ENCODE assay signal across 21 cellular contexts in genomic region chr9:127273350-127273749, GRCh38.
"Had no signal": no experiment of that assay in that cellular context is flagged by ENCODE, and none has a peak within 500 bp of the region (broad histone marks: within the 10 kb centered on the region; RNA-seq: fewer than 3 reads in every experiment).

No MANE protein-coding gene starts in this region.

- H3K27ac ChIP-seq: left ventricle myocardium inferior, ovary, right atrium auricular region, right lobe of liver, transverse colon, upper lobe of left lung, vagina had no signal

- ATAC-seq: natural killer cell; right lobe of liver; stimulated activated memory B cell treated with anti-CD40 and anti-IgM and Interleukin-4, amounts not matched to agents 10 μg/mL and 1 μg/mL and 100 μg/mL, for 72 hours; stimulated activated naive CD8-positive, alpha-beta T cell treated with anti-CD3 and anti-CD28 coated beads, Interleukin-15, amount 100 ng/mL, for 72 hours had no signal

- H3K36me3 ChIP-seq: left ventricle myocardium inferior, ovary, right atrium auricular region, right lobe of liver, transverse colon, upper lobe of left lung, vagina had no signal

- H3K9me3 ChIP-seq: left ventricle myocardium inferior, ovary, right atrium auricular region, right lobe of liver, transverse colon, upper lobe of left lung, vagina had no signal

- H3K4me1 ChIP-seq: right lobe of liver, vagina had no signal

- H3K4me3 ChIP-seq: left ventricle myocardium inferior, lung, ovary, right atrium auricular region, right lobe of liver, smooth muscle cell, transverse colon, upper lobe of left lung, vagina had no signal

- DNase-seq: islet precursor cell; left ventricle myocardium inferior; mesendoderm; naive B cell; natural killer cell; ovary; right lobe of liver; stimulated activated CD4-positive, alpha-beta T cell treated with anti-CD3 and anti-CD28 coated beads, Interleukin-1b, Interleukin-23, amount 100 ng/mL, for 48 hours; stimulated activated CD4-positive, alpha-beta T cell treated with anti-CD3 and anti-CD28 coated beads, Interleukin-2, amount 100 ng/mL, for 48 hours; stimulated activated CD4-positive, alpha-beta T cell treated with anti-CD3 and anti-CD28 coated beads, Interleukin-4, amount 100 ng/mL, for 4 hours; stimulated activated CD8-positive, alpha-beta memory T cell treated with anti-CD3 and anti-CD28 coated beads, Interleukin-4, amount 100 ng/mL, for 48 hours; stimulated activated naive CD4-positive, alpha-beta T cell treated with Interleukin-2 at 50 U/mL for 16 hours; stimulated activated naive CD8-positive, alpha-beta T cell treated with anti-CD3 and anti-CD28 coated beads, Interleukin-15, amount 100 ng/mL, for 72 hours; substantia nigra; transverse colon; upper lobe of left lung had no signal

- H3K4me2 ChIP-seq: smooth muscle cell had no signal

- H3K27me3 ChIP-seq: ovary, right atrium auricular region, right lobe of liver, transverse colon, upper lobe of left lung, vagina had no signal
